21 cellular contexts compared by ENCODE assay signal in genomic region chr1:178512566-178513277, GRCh38. TPM values are rescaled to one million over a fixed set of nuclear protein-coding genes. Genes with fewer than 3 reads are reported as not detected.
DNase-seq lines count a peak whose midpoint lies in the region; ATAC-seq, FAIRE-seq and TF ChIP-seq lines count a peak whose summit lies in the region.
"Had no signal": no experiment of that assay in that cellular context is flagged by ENCODE, and none has a peak within 500 bp of the region (broad histone marks: within the 10 kb centered on the region; RNA-seq: fewer than 3 reads in every experiment).

Gene TEX35, plus strand, starts transcription at chr1:178513109. Its CDS starts 80 bp downstream, at chr1:178513189.

- H3K9ac ChIP-seq in H1 (replicated peaks in 1 of 4; ENCODE audit: extremely low read depth in 1 of 4, low read depth in 3 of 4, low read length in 3 of 4) (no peak within 1 kb of the TSS), neural progenitor cell (no peak within 1 kb of the TSS)

- H3K79me1 ChIP-seq in H1 (ENCODE audit: low read depth, low read length) = no peaks in the 10 kb centered on the region; the same call in 1 of the 2 replicates

- no peaks in the 10 kb centered on the region for H3K23me2 ChIP-seq in H1 (ENCODE audit: low read depth, low read length)

- peaks cover 9% of the 10 kb centered on the region for H3K27me3 Mint-ChIP-seq in neural progenitor cell (ENCODE audit: insufficient read depth, low read depth)
- H3K27me3 Mint-ChIP-seq: B cell; CD4-positive, CD25-positive, alpha-beta regulatory T cell had no signal

- H3K27ac ChIP-seq in H1 (ENCODE audit: low read depth, low read length) (no peak within 1 kb of the TSS), neural progenitor cell (no peak within 1 kb of the TSS), testis (no peak within 1 kb of the TSS)
- H3K27ac ChIP-seq: 22Rv1, RWPE1, SJSA1 had no signal

- H3K4me2 ChIP-seq in H1 (ENCODE audit: insufficient read depth in 1 of 2, low read depth in 2 of 2, low read length in 2 of 2) = no peak within 1 kb of the TSS
- H3K4me2 ChIP-seq in neural progenitor cell = no peak within 1 kb of the TSS

- peak within 1 kb of the TSS; percentile 69; the same call in 1 of the 2 replicates for H4K8ac ChIP-seq in H1 (ENCODE audit: extremely low read depth, insufficient read depth, low read length)

- no peak within 1 kb of the TSS for H3K56ac ChIP-seq in H1 (replicated peaks; ENCODE audit: insufficient read length, low read depth, low read length)

- CTCF ChIA-PET in H1 (lab: Charles Lee; ENCODE audit: partially characterized antibody) = interaction anchor here (0.6 to 7.5 kb wide), 11 partner anchors 9 to 213 kb away, joined by 3 to 83 read pairs (median 4); no protein-coding TSS in a partner anchor

- no peak within 1 kb of the TSS for H3K23ac ChIP-seq in H1 (ENCODE audit: insufficient read length)

- TF ChIP-seq CTCF in H1 (IDR thresholded peaks at IDR 0.05; ENCODE audit: control extremely low read depth in 1 of 3, insufficient read depth in 1 of 3, low read depth in 1 of 3, low read length in 3 of 3) (no peak), neural progenitor cell (IDR thresholded peaks at IDR 0.05) (no peak), testis (IDR thresholded peaks at IDR 0.05) (no peak)

- H3K36me3 ChIP-seq in H1 (ENCODE audit: control insufficient read depth in 2 of 4, insufficient read depth in 4 of 4, low read length in 3 of 4) = no peaks in the 10 kb centered on the region
- H3K36me3 ChIP-seq in neural progenitor cell = no peaks in the 10 kb centered on the region
- H3K36me3 ChIP-seq in testis (ENCODE audit: low read depth, missing control alignments) = no peaks in the 10 kb centered on the region
- H3K36me3 ChIP-seq: SJSA1 had no signal

- H3K4me3 ChIP-seq in H1 (ENCODE audit: extremely low read depth in 1 of 4, insufficient read depth in 2 of 4, low read depth in 3 of 4, low read length in 4 of 4) (no peak within 1 kb of the TSS), neural progenitor cell (no peak within 1 kb of the TSS), testis (no peak within 1 kb of the TSS)
- H3K4me3 ChIP-seq: SJSA1 had no signal

- H3K4ac ChIP-seq in H1 (replicated peaks; ENCODE audit: insufficient read length, low read depth, low read length) = no peak within 1 kb of the TSS

- H3K4me3 Mint-ChIP-seq in neural progenitor cell = no peak within 1 kb of the TSS
- H3K4me3 Mint-ChIP-seq: B cell; CD4-positive, CD25-positive, alpha-beta regulatory T cell had no signal

- H3K4me1 ChIP-seq in H1 (replicated peaks in 1 of 4; ENCODE audit: control insufficient read depth in 3 of 4, insufficient read depth in 4 of 4, low read length in 3 of 4) (peaks cover 0 to 2% (median under 1%) of the 10 kb centered on the region in 4 experiments; a peak in 1 of 7 replicates), neural progenitor cell (no peaks in the 10 kb centered on the region), testis (peaks cover 3% of the 10 kb centered on the region)
- H3K4me1 ChIP-seq: SJSA1 had no signal

- no peak for TF ChIP-seq EP300 in H1 (IDR thresholded peaks at IDR 0.05; ENCODE audit: borderline replicate concordance in 1 of 2, low read depth in 2 of 2, low read length in 2 of 2)

- no peaks in the 10 kb centered on the region for H3K9me3 Mint-ChIP-seq in neural progenitor cell

- POLR2A ChIA-PET in H1 (lab: Charles Lee; ENCODE audit: partially characterized antibody) = interaction anchor here (0.5 to 0.8 kb wide), 2 partner anchors 12 to 21 kb away, joined by 3 to 4 read pairs; no protein-coding TSS in a partner anchor

- H2AK5ac ChIP-seq in H1 (ENCODE audit: low read depth, low read length) = no peak within 1 kb of the TSS

- no peak within 1 kb of the TSS for H2BK120ac ChIP-seq in H1 (replicated peaks; ENCODE audit: low read depth, low read length)

- TF ChIP-seq POLR2A in H1 (IDR thresholded peaks at IDR 0.05; ENCODE audit: control extremely low read depth in 1 of 2, low read depth in 2 of 2, low read length in 2 of 2) = no peak
- no peak for TF ChIP-seq POLR2A in testis (IDR thresholded peaks at IDR 0.05)

- H2BK5ac ChIP-seq in H1 (ENCODE audit: low read depth, low read length) = no peak within 1 kb of the TSS

- H2BK15ac ChIP-seq in H1 (ENCODE audit: low read length) = no peak within 1 kb of the TSS

- H4K20me1 ChIP-seq in H1 (replicated peaks in 1 of 2; ENCODE audit: control insufficient read depth in 1 of 2, insufficient read depth in 2 of 2, low read length in 2 of 2) (no peaks in the 10 kb centered on the region), neural progenitor cell (ENCODE audit: low read depth) (no peaks in the 10 kb centered on the region)

- no peak within 1 kb of the TSS for H4K91ac ChIP-seq in H1 (replicated peaks; ENCODE audit: insufficient read length, low read length)

- WGBS in H1 (ENCODE audit: extremely low coverage in 1 of 2, insufficient coverage in 1 of 2, insufficient read length in 1 of 2, insufficient replicate concordance in 2 of 2, low coverage in 1 of 2, low lambda C conversion rate in 2 of 2, missing lambda C conversion rate in 1 of 2), 2 experiments = 95% methylated on average over 17 of the region's 19 CpGs; no CpG with 5 or more reads in 1 of the 2 experiments
- WGBS in testis, 2 donors = 82 to 97% methylated on average over 13 to 19 of the region's 19 CpGs

- H3K79me2 ChIP-seq in H1 (ENCODE audit: control insufficient read depth in 1 of 2, insufficient read depth in 2 of 2, low read length in 2 of 2) (no peaks in the 10 kb centered on the region), neural progenitor cell (ENCODE audit: low read depth) (no peaks in the 10 kb centered on the region)

- H3K36me3 Mint-ChIP-seq in neural progenitor cell = no peaks in the 10 kb centered on the region
- H3K36me3 Mint-ChIP-seq: CD4-positive, CD25-positive, alpha-beta regulatory T cell had no signal

- H4K5ac ChIP-seq in H1 (ENCODE audit: insufficient read length, low read depth, low read length) = no peak within 1 kb of the TSS

- TF ChIP-seq RAD21 in H1 (IDR thresholded peaks at IDR 0.05 in 1 of 2, conservative IDR thresholded peaks at IDR 0.05 in 1 of 2; ENCODE audit: low read depth in 2 of 2, low read length in 2 of 2) = no peak

- H3F3A ChIP-seq in neural progenitor cell (ENCODE audit: low read depth) = no peaks in the 10 kb centered on the region

- H2BK12ac ChIP-seq in H1 (ENCODE audit: low read depth, low read length) = no peak within 1 kb of the TSS

- no peak within 1 kb of the TSS for H2BK20ac ChIP-seq in H1 (ENCODE audit: low read length)

- no peak within 1 kb of the TSS for H3K14ac ChIP-seq in H1 (ENCODE audit: insufficient read length)

- H3K4me1 Mint-ChIP-seq in neural progenitor cell = peaks cover 4% of the 10 kb centered on the region
- H3K4me1 Mint-ChIP-seq: B cell; CD4-positive, CD25-positive, alpha-beta regulatory T cell had no signal

- intact Hi-C loops in cardiac septum (cut with DNase I) = no loop called here
- intact Hi-C loops in left cardiac atrium (cut with DNase I) = no loop called here
- intact Hi-C loops in testis (cut with DNase I; ENCODE audit: low total_unique reads) = no loop called here

- no peak for FAIRE-seq in H1 (lab: Jason Lieb, UNC)
- FAIRE-seq: G401.6 had no signal

- no peaks in the 10 kb centered on the region for H3K27me3 ChIP-seq in H1 (replicated peaks in 1 of 4; ENCODE audit: control insufficient read depth in 3 of 4, extremely low read depth in 1 of 4, insufficient read depth in 3 of 4, low read length in 3 of 4)
- no peaks in the 10 kb centered on the region for H3K27me3 ChIP-seq in neural progenitor cell
- H3K27me3 ChIP-seq in testis = no peaks in the 10 kb centered on the region
- H3K27me3 ChIP-seq: SJSA1 had no signal

- H3K18ac ChIP-seq in H1 (ENCODE audit: extremely low read depth, low read length) = no peak within 1 kb of the TSS

- H3K27ac Mint-ChIP-seq in neural progenitor cell = peak within 1 kb of the TSS; percentile 69
- H3K27ac Mint-ChIP-seq: B cell; CD4-positive, CD25-positive, alpha-beta regulatory T cell had no signal

- peak within 1 kb of the TSS; percentile 51 for H2AFZ ChIP-seq in H1 (ENCODE audit: low read length)
- H2AFZ ChIP-seq in neural progenitor cell (replicated peaks) = peak within 1 kb of the TSS; percentile 96

- ATAC-seq in left cardiac atrium (no peak), HG02588 (IDR thresholded peaks at IDR 0.05; ENCODE audit: unreplicated experiment) (no peak)
- ATAC-seq: PC-3 had no signal

- peak; percentile 73 for DNase-seq in cardiac septum (ENCODE audit: low spot score)
- DNase-seq in left cardiac atrium = no peak
- no peak for DNase-seq in H1 (ENCODE audit: low read depth in 1 of 2, low spot score in 2 of 2)
- no peak for DNase-seq in neural progenitor cell (ENCODE audit: low spot score)
- no peak for DNase-seq in testis
- no peak for DNase-seq in DMS79 treated with DMSO at 0.1 percent for 48 hours (lab: John Stamatoyannopoulos, UW)
- no peak for DNase-seq in NCI-H2107 treated with DMSO at 0.1 percent for 48 hours (lab: John Stamatoyannopoulos, UW; ENCODE audit: unreplicated experiment)
- DNase-seq: CD4-positive, CD25-positive, alpha-beta regulatory T cell; COR-L47; GOT3; KBM-7; NCI-H1105; NCI-H2081; NCI-H524 had no signal

- H3K9me3 ChIP-seq in H1 (ENCODE audit: insufficient read depth in 2 of 2, low read depth in 1 of 2, low read length in 1 of 2) (no peaks in the 10 kb centered on the region), neural progenitor cell (ENCODE audit: low read depth) (no peaks in the 10 kb centered on the region), testis (no peaks in the 10 kb centered on the region)
- H3K9me3 ChIP-seq: SJSA1 had no signal

TF ChIP-seq in H1, 55 proteins besides CTCF, POLR2A, EP300 and RAD21 (continues in another document):
- no peak for TF ChIP-seq RFX5 (IDR thresholded peaks at IDR 0.05; ENCODE audit: borderline replicate concordance, low read depth, low read length)
- no peak for TF ChIP-seq POU5F1 (IDR thresholded peaks at IDR 0.05; ENCODE audit: low read depth, low read length)
- no peak for TF ChIP-seq MAFK (IDR thresholded peaks at IDR 0.05; ENCODE audit: low read depth, low read length)
- TF ChIP-seq HDAC2 (IDR thresholded peaks at IDR 0.05; ENCODE audit: borderline replicate concordance in 1 of 2, low read depth in 2 of 2, low read length in 2 of 2) = no peak
- no peak for TF ChIP-seq TCF12 (IDR thresholded peaks at IDR 0.05; ENCODE audit: low read depth, low read length)

RNA-seq across cellular contexts. Expression of gene TEX35, which starts in this region (rescaled TPM):
- not detected for total RNA-seq in cardiac septum
- total RNA-seq in left cardiac atrium = not detected
- total RNA-seq in H1 (2021; fragmentation: NEBNext Ultra II Directional; extraction: Animal tissue kit (Norgen Biotek cat#: 25700)) = not detected in 2 replicates
- 0.03 TPM in 1 of 2 replicates, not detected in the other for polyA plus RNA-seq in H1 (2011; rRNA removed)
- polyA plus RNA-seq in H1 (2011; cell fraction: cytosol; rRNA removed) = 0.04 TPM
- polyA plus RNA-seq in H1 (2011; cell fraction: nucleus; rRNA removed) = 0.11 TPM
- polyA plus RNA-seq in H1 (2012, experiment 1 of 2) = 0.09 TPM in 1 of 4 replicates, not detected in the others
- not detected for polyA plus RNA-seq in H1 (2012, experiment 2 of 2)
- not detected for polyA plus RNA-seq in H1 (2013, experiment 1 of 2)
- 0.02 TPM for polyA plus RNA-seq in H1 (2013, experiment 2 of 2)
- not detected in 2 replicates for polyA minus RNA-seq in H1 (2011; rRNA and poly(A)+ RNA removed)
- polyA minus RNA-seq in H1 (2011; cell fraction: cytosol; rRNA and poly(A)+ RNA removed) = not detected
- polyA minus RNA-seq in H1 (2011; cell fraction: nucleus; rRNA and poly(A)+ RNA removed) = not detected
- total RNA-seq in neural progenitor cell (ENCODE audit: low replicate concordance) = not detected in 2 replicates
- 10 to 100 TPM; 32.1 to 69.9 TPM for total RNA-seq in testis
- polyA plus RNA-seq in testis (ENCODE audit: insufficient read depth, low read depth, low replicate concordance) = 131 TPM
- total RNA-seq: B cell; CD4-positive, CD25-positive, alpha-beta regulatory T cell; PC-3; SJSA1 had no signal
- polyA plus RNA-seq: CD4-positive, CD25-positive, alpha-beta regulatory T cell had no signal

Comparison
In these comparisons a context has a peak if more than half of its experiments do, and no peak if none do; other contexts are left out.
1. RNA of gene TEX35 (total RNA-seq): 32.1 to 69.9 TPM in testis; not detected in left cardiac atrium, not detected in cardiac septum (single experiment), not detected in H1 and not detected in neural progenitor cell; every median in the first group is over 10 times any median in the second.
2. RNA of gene TEX35 (polyA plus RNA-seq): 131 TPM in testis (single experiment); 0.02 to 0.11 TPM in H1; every median in the first group is over 100 times any median in the second.
3. Peak in DNase-seq in cardiac septum; RNA of the gene not detected or under 1 TPM.